18 cellular contexts compared by ENCODE assay signal in the genomic region with DNA sequence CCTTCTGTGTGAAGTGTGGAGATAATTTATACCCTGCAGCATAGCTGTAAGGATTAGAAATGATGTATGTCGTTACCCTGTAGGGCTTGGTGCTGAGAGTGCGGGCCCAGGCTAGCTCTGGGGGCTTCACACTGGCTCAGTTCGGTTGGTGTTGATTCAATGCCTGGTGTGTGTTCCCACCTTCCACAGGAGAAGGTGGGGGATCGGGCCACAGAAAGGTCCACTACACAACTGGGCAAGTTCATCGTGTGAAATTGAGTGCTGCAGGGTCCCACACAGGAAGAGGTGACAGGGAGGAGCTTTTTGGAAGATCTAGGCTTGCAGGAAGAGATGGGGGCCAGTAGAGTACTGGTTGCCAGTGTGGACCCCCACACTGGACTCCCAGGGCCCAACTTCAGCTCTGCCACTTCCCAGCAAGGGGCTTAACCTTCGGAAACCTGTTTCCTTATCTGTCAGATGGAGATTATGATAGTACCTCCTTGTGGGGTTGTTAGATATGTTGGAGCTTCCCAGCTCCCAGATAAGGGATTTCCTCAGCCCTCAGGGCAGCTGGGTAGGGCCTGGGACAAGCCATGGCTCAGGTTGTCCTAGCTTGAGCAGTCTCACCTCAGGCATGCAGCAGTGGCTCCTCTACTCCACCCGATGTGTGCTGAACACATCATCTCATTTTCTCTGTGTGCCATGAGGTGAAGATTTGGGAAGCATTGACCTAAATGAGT. TPM values are rescaled to one million over a fixed set of nuclear protein-coding genes. Genes with fewer than 3 reads are reported as not detected.
A peak's percentile ranks its signal among the peaks of the same experiment; 100 is the strongest.
DNase-seq lines count a peak whose midpoint lies in the region; ATAC-seq and TF ChIP-seq lines count a peak whose summit lies in the region.
"Had no signal": no experiment of that assay in that cellular context is flagged by ENCODE, and none has a peak within 500 bp of the region (broad histone marks: within the 10 kb centered on the region; RNA-seq: fewer than 3 reads in every experiment).

No MANE protein-coding gene starts in this region.

- TF ChIP-seq EP300 in tibial nerve (IDR thresholded peaks at IDR 0.05), result no peak

- ATAC-seq in heart right ventricle (no peak), right cardiac atrium (no peak)
- ATAC-seq in activated T-helper 17 cell treated with anti-CD3 and anti-CD28 coated beads, Interleukin-2, amount 50 U/mL, for 72 hours (replicated peaks), result no peak
- no peak for ATAC-seq in naive thymus-derived CD8-positive, alpha-beta T cell
- ATAC-seq: body of pancreas; left cardiac atrium; stimulated activated naive CD8-positive, alpha-beta T cell treated with anti-CD3 and anti-CD28 coated beads, Interleukin-15, amount 100 ng/mL, for 72 hours had no signal

- POLR2A ChIA-PET in naive thymus-derived CD8-positive, alpha-beta T cell (lab: Charles Lee), result interaction anchor here (1.2 kb wide), 1 partner anchor 10 kb away, joined by 7 read pairs; no protein-coding TSS in a partner anchor

- WGBS in heart right ventricle, 2 donors, result 43 to 60% methylated on average over 7 of the region's 7 CpGs
- 70% methylated on average over 7 of the region's 7 CpGs for WGBS in right cardiac atrium
- WGBS in tibial nerve, 2 donors, result 79 to 83% methylated on average over 7 of the region's 7 CpGs
- 82 to 83% methylated on average over 3 to 5 of the region's 7 CpGs for WGBS in esophagus squamous epithelium, 2 donors

- H3K27me3 ChIP-seq in heart right ventricle (no peaks in the 10 kb centered on the region), right cardiac atrium (ENCODE audit: control insufficient read depth, insufficient read depth) (no peaks in the 10 kb centered on the region), tibial nerve (no peaks in the 10 kb centered on the region), esophagus squamous epithelium (no peaks in the 10 kb centered on the region)
- H3K27me3 ChIP-seq: body of pancreas had no signal

- intact Hi-C loops in heart right ventricle (cut with DNase I), result no loop called here
- intact Hi-C loops in right cardiac atrium (cut with DNase I), result no loop called here
- intact Hi-C loops in esophagus squamous epithelium (cut with DNase I), result no loop called here

- peaks cover 47 to 100% (median 94%) of the 10 kb centered on the region in 9 donors for H3K4me1 ChIP-seq in heart right ventricle
- peaks cover 54% of the 10 kb centered on the region for H3K4me1 ChIP-seq in right cardiac atrium (ENCODE audit: control insufficient read depth, insufficient read depth, low read length)
- peaks cover 0 to 99% (median 43%) of the 10 kb centered on the region in 4 donors for H3K4me1 ChIP-seq in tibial nerve
- H3K4me1 ChIP-seq in esophagus squamous epithelium, result peaks cover 12 to 62% (median 31%) of the 10 kb centered on the region in 3 donors
- H3K4me1 ChIP-seq: A549, body of pancreas had no signal

- H3K36me3 Mint-ChIP-seq in activated T-helper 17 cell treated with anti-CD3 and anti-CD28 coated beads, Interleukin-2, amount 50 U/mL, for 72 hours (ENCODE audit: low read depth), result no peaks in the 10 kb centered on the region
- peaks cover 0 to 5% (median 1%) of the 10 kb centered on the region in 3 donors for H3K36me3 Mint-ChIP-seq in naive thymus-derived CD8-positive, alpha-beta T cell

- TF ChIP-seq CTCF in heart right ventricle (IDR thresholded peaks at IDR 0.05) (no peak), tibial nerve (IDR thresholded peaks at IDR 0.05) (no peak), esophagus squamous epithelium (IDR thresholded peaks at IDR 0.05) (no peak)

- no peaks in the 10 kb centered on the region for H3K27me3 Mint-ChIP-seq in activated T-helper 17 cell treated with anti-CD3 and anti-CD28 coated beads, Interleukin-2, amount 50 U/mL, for 72 hours
- H3K27me3 Mint-ChIP-seq in naive thymus-derived CD8-positive, alpha-beta T cell, result no peaks in the 10 kb centered on the region
- H3K27me3 Mint-ChIP-seq: activated CD4-positive, alpha-beta T cell treated with anti-CD3 and anti-CD28 coated beads, Interleukin-2, amount 10 ng/mL, durations not matched to agents 24 days and 14 days; activated naive CD8-positive, alpha-beta T cell treated with anti-CD3 and anti-CD28 coated beads, Interleukin-2, amount 10 ng/mL, durations not matched to agents 7 days and 5 days; stimulated activated naive CD8-positive, alpha-beta T cell treated with anti-CD3 and anti-CD28 coated beads, Interleukin-15, amount 100 ng/mL, for 72 hours; type B pancreatic cell had no signal

- H3K9me3 ChIP-seq in heart right ventricle (no peaks in the 10 kb centered on the region), right cardiac atrium (ENCODE audit: control insufficient read depth, low read length) (no peaks in the 10 kb centered on the region), tibial nerve (no peaks in the 10 kb centered on the region), esophagus squamous epithelium (no peaks in the 10 kb centered on the region)
- H3K9me3 ChIP-seq: A549, body of pancreas had no signal

- DNase-seq in heart right ventricle, result no peak
- no peak for DNase-seq in right cardiac atrium
- DNase-seq in naive thymus-derived CD8-positive, alpha-beta T cell, result no peak
- no peak for DNase-seq in tibial nerve (ENCODE audit: low spot score in 2 of 2)
- no peak for DNase-seq in NCI-H748 treated with DMSO at 0.1 percent for 48 hours (lab: John Stamatoyannopoulos, UW)
- no peak for DNase-seq in KG1 (lab: John Stamatoyannopoulos, UW)
- no peak for DNase-seq in esophagus squamous epithelium (lab: John Stamatoyannopoulos, UW)
- DNase-seq: activated CD4-positive, alpha-beta T cell treated with anti-CD3 and anti-CD28 coated beads, Interleukin-2, amount 10 ng/mL, durations not matched to agents 24 days and 14 days; activated naive CD8-positive, alpha-beta T cell treated with anti-CD3 and anti-CD28 coated beads, Interleukin-2, amount 10 ng/mL, durations not matched to agents 7 days and 5 days; body of pancreas; left cardiac atrium; NCI-H1436 treated with DMSO at 0.1 percent for 48 hours; NCI-H510A treated with DMSO at 0.1 percent for 48 hours; stimulated activated CD4-positive, alpha-beta T cell treated with anti-CD3 and anti-CD28 coated beads, Interleukin-2, amount 100 ng/mL, for 24 hours; stimulated activated naive CD8-positive, alpha-beta T cell treated with anti-CD3 and anti-CD28 coated beads, Interleukin-15, amount 100 ng/mL, for 72 hours had no signal

- no peak overlapping the region for H3K4me3 ChIP-seq in heart right ventricle
- no peak overlapping the region for H3K4me3 ChIP-seq in right cardiac atrium (ENCODE audit: low read length)
- H3K4me3 ChIP-seq in tibial nerve, result no peak overlapping the region
- H3K4me3 ChIP-seq in esophagus squamous epithelium, result no peak overlapping the region
- H3K4me3 ChIP-seq: A549, body of pancreas had no signal

- peak overlapping the region; percentile 12 for H3K27ac Mint-ChIP-seq in activated T-helper 17 cell treated with anti-CD3 and anti-CD28 coated beads, Interleukin-2, amount 50 U/mL, for 72 hours
- peak overlapping the region in 9 of 10 donors; percentile 13 to 80 (median 59) for H3K27ac Mint-ChIP-seq in naive thymus-derived CD8-positive, alpha-beta T cell
- H3K27ac Mint-ChIP-seq: activated CD4-positive, alpha-beta T cell treated with anti-CD3 and anti-CD28 coated beads, Interleukin-2, amount 10 ng/mL, durations not matched to agents 24 days and 14 days; activated naive CD8-positive, alpha-beta T cell treated with anti-CD3 and anti-CD28 coated beads, Interleukin-2, amount 10 ng/mL, durations not matched to agents 7 days and 5 days; stimulated activated naive CD8-positive, alpha-beta T cell treated with anti-CD3 and anti-CD28 coated beads, Interleukin-15, amount 100 ng/mL, for 72 hours; type B pancreatic cell had no signal

- H3K27ac ChIP-seq in heart right ventricle, result peak overlapping the region; percentile 62 to 91 (median 78)
- H3K27ac ChIP-seq in right cardiac atrium (ENCODE audit: low read length), result no peak overlapping the region
- peak overlapping the region; percentile 15 to 70 (median 40) for H3K27ac ChIP-seq in tibial nerve
- no peak overlapping the region for H3K27ac ChIP-seq in esophagus squamous epithelium
- H3K27ac ChIP-seq: A549, body of pancreas had no signal

- H3K9me3 Mint-ChIP-seq in activated T-helper 17 cell treated with anti-CD3 and anti-CD28 coated beads, Interleukin-2, amount 50 U/mL, for 72 hours, result no peaks in the 10 kb centered on the region
- no peaks in the 10 kb centered on the region for H3K9me3 Mint-ChIP-seq in naive thymus-derived CD8-positive, alpha-beta T cell
- H3K9me3 Mint-ChIP-seq: activated CD4-positive, alpha-beta T cell treated with anti-CD3 and anti-CD28 coated beads, Interleukin-2, amount 10 ng/mL, durations not matched to agents 24 days and 14 days; activated naive CD8-positive, alpha-beta T cell treated with anti-CD3 and anti-CD28 coated beads, Interleukin-2, amount 10 ng/mL, durations not matched to agents 7 days and 5 days; stimulated activated naive CD8-positive, alpha-beta T cell treated with anti-CD3 and anti-CD28 coated beads, Interleukin-15, amount 100 ng/mL, for 72 hours; type B pancreatic cell had no signal

- peaks cover 5% of the 10 kb centered on the region for H3K4me1 Mint-ChIP-seq in activated T-helper 17 cell treated with anti-CD3 and anti-CD28 coated beads, Interleukin-2, amount 50 U/mL, for 72 hours
- H3K4me1 Mint-ChIP-seq in naive thymus-derived CD8-positive, alpha-beta T cell, result peaks cover 45 to 82% (median 63%) of the 10 kb centered on the region in 4 donors

- TF ChIP-seq POLR2A in tibial nerve (IDR thresholded peaks at IDR 0.05) (no peak), esophagus squamous epithelium (IDR thresholded peaks at IDR 0.05) (no peak)

- peaks cover 0 to 65% (median 2%) of the 10 kb centered on the region in 9 donors for H3K36me3 ChIP-seq in heart right ventricle
- H3K36me3 ChIP-seq in tibial nerve, result peaks cover 0 to 35% (median 0%) of the 10 kb centered on the region in 3 donors
- peaks cover 0 to 7% (median 0%) of the 10 kb centered on the region in 3 donors for H3K36me3 ChIP-seq in esophagus squamous epithelium

- H3K4me3 Mint-ChIP-seq in activated T-helper 17 cell treated with anti-CD3 and anti-CD28 coated beads, Interleukin-2, amount 50 U/mL, for 72 hours, result no peak overlapping the region
- no peak overlapping the region for H3K4me3 Mint-ChIP-seq in naive thymus-derived CD8-positive, alpha-beta T cell
- H3K4me3 Mint-ChIP-seq: activated CD4-positive, alpha-beta T cell treated with anti-CD3 and anti-CD28 coated beads, Interleukin-2, amount 10 ng/mL, durations not matched to agents 24 days and 14 days; activated naive CD8-positive, alpha-beta T cell treated with anti-CD3 and anti-CD28 coated beads, Interleukin-2, amount 10 ng/mL, durations not matched to agents 7 days and 5 days; stimulated activated naive CD8-positive, alpha-beta T cell treated with anti-CD3 and anti-CD28 coated beads, Interleukin-15, amount 100 ng/mL, for 72 hours; type B pancreatic cell had no signal

RNA-seq across cellular contexts. Expression of a gene that starts 8.5 kb away (rescaled TPM):
- total RNA-seq in heart right ventricle, result 1 to 10 TPM; 3.9 to 7.8 (median 5.6) TPM
- polyA plus RNA-seq in heart right ventricle, result 1 to 10 TPM; 1.9 to 2.3 TPM
- 1 to 10 TPM; 3.4 to 7.0 (median 6.3) TPM for total RNA-seq in right cardiac atrium
- 3.5 TPM for polyA plus RNA-seq in right cardiac atrium
- 1 to 10 TPM; 2.2 to 5.2 TPM for total RNA-seq in activated T-helper 17 cell treated with anti-CD3 and anti-CD28 coated beads, Interleukin-2, amount 50 U/mL, for 72 hours
- 10 to 100 TPM; 21.7 to 22.0 TPM for total RNA-seq in naive thymus-derived CD8-positive, alpha-beta T cell
- 10 to 100 TPM in 1 of 3 donors, 1 to 10 TPM in 2; 1.9 to 10.2 (median 9.4) TPM for polyA plus RNA-seq in naive thymus-derived CD8-positive, alpha-beta T cell
- 1 to 10 TPM; 1.8 to 9.0 (median 3.9) TPM for total RNA-seq in tibial nerve
- 1 to 10 TPM; 1.3 to 6.1 (median 3.0) TPM for total RNA-seq in esophagus squamous epithelium

RNA-seq across cellular contexts. Expression of a gene that starts 8.6 kb away (rescaled TPM):
- total RNA-seq in heart right ventricle, result 100 to 1,000 TPM; 364 to 568 (median 413) TPM
- polyA plus RNA-seq in heart right ventricle, result 100 to 1,000 TPM; 139 to 202 TPM
- 100 to 1,000 TPM; 144 to 169 (median 162) TPM for total RNA-seq in right cardiac atrium
- polyA plus RNA-seq in right cardiac atrium, result 103 TPM
- total RNA-seq in activated T-helper 17 cell treated with anti-CD3 and anti-CD28 coated beads, Interleukin-2, amount 50 U/mL, for 72 hours, result 1 to 10 TPM; 5.2 to 8.4 TPM
- total RNA-seq in naive thymus-derived CD8-positive, alpha-beta T cell, result 10 to 100 TPM; 30.4 to 36.4 TPM
- polyA plus RNA-seq in naive thymus-derived CD8-positive, alpha-beta T cell, result 1 to 10 TPM in 2 of 3 donors, under 1 TPM in 1; 0.61 to 1.8 (median 1.6) TPM
- total RNA-seq in tibial nerve, result 100 to 1,000 TPM; 116 to 149 (median 127) TPM
- total RNA-seq in esophagus squamous epithelium, result 10 to 100 TPM in 3 of 4 donors, 1 to 10 TPM in 1; 5.3 to 49.6 (median 18.7) TPM

Comparison
In these comparisons a context has a peak if more than half of its experiments do, and no peak if none do; other contexts are left out.
1. H3K27ac ChIP-seq: peak in heart right ventricle (10 of 10) and tibial nerve (4 of 4); none in right cardiac atrium (single experiment) and esophagus squamous epithelium (0 of 4).